Comparison of ENCODE assay signal across 10 cellular contexts in genomic region chr2:112150447-112150846, GRCh38. TPM values are rescaled to one million over a fixed set of nuclear protein-coding genes. Genes with fewer than 3 reads are reported as not detected.
DNase-seq lines count a peak whose midpoint lies in the region; ATAC-seq and TF ChIP-seq lines count a peak whose summit lies in the region.
"Had no signal": no experiment of that assay in that cellular context is flagged by ENCODE, and none has a peak within 500 bp of the region (broad histone marks: within the 10 kb centered on the region; RNA-seq: fewer than 3 reads in every experiment).

No MANE protein-coding gene starts in this region.

- H3K4me1 ChIP-seq in right atrium auricular region = peaks cover 0 to 24% of the 10 kb centered on the region in 2 donors
- no peaks in the 10 kb centered on the region for H3K4me1 ChIP-seq in smooth muscle cell (ENCODE audit: low read depth)
- peaks cover 7 to 25% of the 10 kb centered on the region in 2 donors for H3K4me1 ChIP-seq in neuronal stem cell (ENCODE audit: control insufficient read depth in 2 of 2, insufficient read depth in 1 of 2, low read depth in 1 of 2, low read length in 2 of 2)

- no peak overlapping the region for H3K14ac ChIP-seq in neuronal stem cell (ENCODE audit: low read length)

- no peak overlapping the region for H2AK5ac ChIP-seq in neuronal stem cell (ENCODE audit: low read depth, low read length)

- H2AFZ ChIP-seq in smooth muscle cell (ENCODE audit: low read depth) (no peak overlapping the region), neuronal stem cell (ENCODE audit: low read length) (no peak overlapping the region)

- H2BK5ac ChIP-seq in neuronal stem cell (ENCODE audit: low read length) = no peak overlapping the region

- no peak overlapping the region for H3K18ac ChIP-seq in neuronal stem cell (ENCODE audit: low read length)

- H3F3A ChIP-seq in smooth muscle cell (ENCODE audit: low read depth) = no peaks in the 10 kb centered on the region

- no peaks in the 10 kb centered on the region for H3K27me3 ChIP-seq in right atrium auricular region
- no peaks in the 10 kb centered on the region for H3K27me3 ChIP-seq in smooth muscle cell (ENCODE audit: low read depth)
- H3K27me3 ChIP-seq in neuronal stem cell (ENCODE audit: control insufficient read depth in 3 of 3, insufficient read depth in 3 of 3, low read depth in 1 of 3, low read length in 3 of 3) = no peaks in the 10 kb centered on the region

- WGBS in smooth muscle cell (ENCODE audit: low lambda C conversion rate) = 8% methylated on average over 5 of the region's 5 CpGs
- no CpG with 5 or more reads among the region's 5 CpGs for WGBS in neuronal stem cell (ENCODE audit: extremely low coverage in 2 of 2, insufficient read length in 2 of 2, insufficient replicate concordance in 1 of 2), 2 donors

- H4K8ac ChIP-seq in neuronal stem cell (ENCODE audit: low read depth, low read length) = no peak overlapping the region

- no peaks in the 10 kb centered on the region for H3K9me3 ChIP-seq in right atrium auricular region
- H3K9me3 ChIP-seq in smooth muscle cell (replicated peaks; ENCODE audit: low read depth) = no peaks in the 10 kb centered on the region
- no peaks in the 10 kb centered on the region for H3K9me3 ChIP-seq in neuronal stem cell (replicated peaks in 1 of 2; ENCODE audit: control insufficient read depth in 2 of 2, insufficient read depth in 1 of 2, low read depth in 1 of 2, low read length in 2 of 2)

- no peak for ATAC-seq in GM19324 (IDR thresholded peaks at IDR 0.05; ENCODE audit: low FRiP score, unreplicated experiment)
- ATAC-seq in HG03135 (IDR thresholded peaks at IDR 0.05; ENCODE audit: unreplicated experiment) = no peak
- ATAC-seq: left colon had no signal

- H3K27ac ChIP-seq in right atrium auricular region (no peak overlapping the region), smooth muscle cell (ENCODE audit: low read depth) (peak overlapping the region; percentile 59), neuronal stem cell (replicated peaks; ENCODE audit: low read length) (no peak overlapping the region)

- H3K79me1 ChIP-seq in neuronal stem cell (ENCODE audit: low read depth, low read length) = peaks cover 4% of the 10 kb centered on the region

- H2BK15ac ChIP-seq in neuronal stem cell (ENCODE audit: low read length) = no peak overlapping the region

- H3K36me3 ChIP-seq in right atrium auricular region (no peaks in the 10 kb centered on the region), smooth muscle cell (ENCODE audit: low read depth) (no peaks in the 10 kb centered on the region), neuronal stem cell (replicated peaks in 1 of 2; ENCODE audit: control insufficient read depth in 2 of 2, insufficient read depth in 2 of 2, low read length in 2 of 2) (peaks cover 0 to 23% of the 10 kb centered on the region in 2 donors)

- H4K20me1 ChIP-seq in smooth muscle cell (ENCODE audit: low read depth) = no peaks in the 10 kb centered on the region

- no peak for TF ChIP-seq CTCF in right atrium auricular region (IDR thresholded peaks at IDR 0.05)
- no peak for TF ChIP-seq CTCF in smooth muscle cell (IDR thresholded peaks at IDR 0.05; ENCODE audit: borderline replicate concordance, insufficient read depth, poor library complexity, severe bottlenecking)

- peak; percentile 87 for DNase-seq in HCEC 1CT
- DNase-seq in amniotic stem cell (lab: John Stamatoyannopoulos, UW) = peak; percentile 90
- DNase-seq in right atrium auricular region (ENCODE audit: low spot score) = peak; percentile 63
- no peak for DNase-seq in smooth muscle cell (lab: John Stamatoyannopoulos, UW; ENCODE audit: unreplicated experiment)
- DNase-seq in neuronal stem cell (ENCODE audit: low spot score) = no peak
- DNase-seq in OCI-M2 (lab: John Stamatoyannopoulos, UW; ENCODE audit: unreplicated experiment) = no peak
- DNase-seq: NCI-H446 treated with DMSO at 0.1 percent for 48 hours had no signal

- H3K79me2 ChIP-seq in smooth muscle cell (ENCODE audit: low read depth) = no peaks in the 10 kb centered on the region

- H2BK120ac ChIP-seq in neuronal stem cell (ENCODE audit: low read depth, low read length) = no peak overlapping the region

- H3K4me2 ChIP-seq in smooth muscle cell = peak overlapping the region; percentile 31
- H3K4me2 ChIP-seq in neuronal stem cell (ENCODE audit: insufficient read depth, low read length, poor library complexity, severe bottlenecking) = no peak overlapping the region

- no peak overlapping the region for H3K4ac ChIP-seq in neuronal stem cell (ENCODE audit: low read length)

- no peak overlapping the region for H3K4me3 ChIP-seq in right atrium auricular region
- H3K4me3 ChIP-seq in smooth muscle cell = no peak overlapping the region
- no peak overlapping the region for H3K4me3 ChIP-seq in neuronal stem cell (ENCODE audit: low read length in 2 of 2)

- H3K9ac ChIP-seq in smooth muscle cell (ENCODE audit: low read depth) (no peak overlapping the region), neuronal stem cell (ENCODE audit: low read depth, low read length, poor library complexity) (no peak overlapping the region)

- no peak overlapping the region for H3K23ac ChIP-seq in neuronal stem cell (ENCODE audit: low read depth, low read length, poor library complexity)

- no peak overlapping the region for H2BK12ac ChIP-seq in neuronal stem cell (ENCODE audit: low read length)

- no peak overlapping the region for H4K91ac ChIP-seq in neuronal stem cell (ENCODE audit: low read depth, low read length, poor library complexity)

RNA-seq across cellular contexts. Expression of gene FBLN7, which starts 12.3 kb away (rescaled TPM):
- 1 to 10 TPM in 1 of 2 donors, under 1 TPM in 1; 0.86 to 3.5 TPM for total RNA-seq in right atrium auricular region
- total RNA-seq in smooth muscle cell = 1.1 and 3.2 TPM in 2 replicates
- polyA plus RNA-seq in smooth muscle cell = 1.7 and 2.7 TPM in 2 replicates
- polyA plus RNA-seq in neuronal stem cell (2013, experiment 1 of 2) = 26.4 TPM
- polyA plus RNA-seq in neuronal stem cell (2013, experiment 2 of 2) = 27.2 TPM

Comparison
In these comparisons a context has a peak if more than half of its experiments do, and no peak if none do; other contexts are left out.
1. DNase-seq: peak in HCEC 1CT (single experiment), amniotic stem cell (single experiment) and right atrium auricular region (single experiment); none in smooth muscle cell (single experiment), neuronal stem cell (single experiment) and OCI-M2 (single experiment).